ENCODE assay signal across 9 cellular contexts in genomic region chr12:86296396-86296795, GRCh38. TPM values are rescaled to one million over a fixed set of nuclear protein-coding genes. Genes with fewer than 3 reads are reported as not detected.
"Had no signal": no experiment of that assay in that cellular context is flagged by ENCODE, and none has a peak within 500 bp of the region (broad histone marks: within the 10 kb centered on the region; RNA-seq: fewer than 3 reads in every experiment).

No MANE protein-coding gene starts in this region.

RNA-seq across cellular contexts. Expression of gene MGAT4C, which starts 40.2 kb away (rescaled TPM):
- total RNA-seq: activated naive CD4-positive, alpha-beta T cell treated with anti-CD3 and anti-CD28 coated beads for 36 hours; activated naive CD4-positive, alpha-beta T cell treated with anti-CD3 and anti-CD28 coated beads, Interleukin-2, amount 50 U/mL, for 72 hours; activated naive CD8-positive, alpha-beta T cell treated with anti-CD3 and anti-CD28 coated beads for 36 hours; activated naive CD8-positive, alpha-beta T cell treated with anti-CD3 and anti-CD28 coated beads, Interleukin-2, amount 10 ng/mL, durations not matched to agents 7 days and 5 days; activated T-cell treated with anti-CD3 and anti-CD28 coated beads, Interleukin-2, amount 50 U/mL, for 4 hours; activated T-cell treated with anti-CD3 and anti-CD28 coated beads, Interleukin-2, amount 50 U/mL, for 72 hours; activated T-helper 17 cell treated with anti-CD3 and anti-CD28 coated beads, Interleukin-2, amount 50 U/mL, for 72 hours; activated T-helper 2 cell treated with anti-CD3 and anti-CD28 coated beads, Interferon-gamma antibody, Interleukin-2, Interleukin-4, amounts not matched to agents 10 μg/mL and 5 μg/mL and 100 μg/mL, durations not matched to agents 14 hours and 24 hours and 36 hours; ascending aorta had no signal
